9 cellular contexts compared by ENCODE assay signal in the genomic region with DNA sequence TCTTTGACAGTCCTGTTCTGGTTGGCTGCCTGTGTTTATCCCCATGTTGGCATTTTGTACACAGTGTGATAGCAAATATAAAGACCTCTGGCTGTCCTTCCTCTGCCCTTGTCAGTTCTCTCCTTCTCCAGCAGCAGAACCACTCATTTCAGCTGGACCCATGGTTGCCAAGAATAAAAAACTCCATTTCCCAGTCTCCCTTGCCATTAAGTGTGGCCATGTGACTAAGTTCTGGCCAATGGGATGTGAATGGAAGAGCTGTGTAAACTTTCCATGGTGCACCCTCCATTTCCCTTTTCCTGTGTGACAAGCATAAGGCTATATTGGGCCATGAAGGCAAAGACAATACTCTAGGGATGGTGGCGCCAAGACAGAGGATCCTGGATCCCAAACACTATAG.
DNase-seq lines count a peak whose midpoint lies in the region; ATAC-seq and TF ChIP-seq lines count a peak whose summit lies in the region.
"Had no signal": no experiment of that assay in that cellular context is flagged by ENCODE, and none has a peak within 500 bp of the region (broad histone marks: within the 10 kb centered on the region; RNA-seq: fewer than 3 reads in every experiment).

No MANE protein-coding gene starts in this region.

- peaks cover 19% of the 10 kb centered on the region for H3K4me1 ChIP-seq in HEK293 (ENCODE audit: control insufficient read depth, insufficient read depth, low read length)
- H3K4me1 ChIP-seq in RWPE2 (ENCODE audit: insufficient read depth, poor library complexity, severe bottlenecking) = peaks cover 44% of the 10 kb centered on the region
- H3K4me1 ChIP-seq in heart left ventricle = peaks cover 19 to 87% (median 73%) of the 10 kb centered on the region in 12 donors
- H3K4me1 ChIP-seq in sigmoid colon = peaks cover 0 to 58% (median 33%) of the 10 kb centered on the region in 4 donors
- no peaks in the 10 kb centered on the region for H3K4me1 ChIP-seq in effector memory CD4-positive, alpha-beta T cell (ENCODE audit: control insufficient read depth, insufficient read depth, low read length, poor library complexity, severe bottlenecking)

- no peak overlapping the region for H3K4me3 ChIP-seq in HEK293 (ENCODE audit: low read depth, low read length)
- no peak overlapping the region for H3K4me3 ChIP-seq in RWPE2 (ENCODE audit: severe bottlenecking)
- H3K4me3 ChIP-seq in heart left ventricle = no peak overlapping the region
- no peak overlapping the region for H3K4me3 ChIP-seq in sigmoid colon
- H3K4me3 ChIP-seq in effector memory CD4-positive, alpha-beta T cell (ENCODE audit: insufficient read depth, low read depth, low read length, poor library complexity, severe bottlenecking) = no peak overlapping the region

- TF ChIP-seq POLR2A in heart left ventricle (IDR thresholded peaks at IDR 0.05) (no peak), sigmoid colon (IDR thresholded peaks at IDR 0.05) (no peak)

- H3K9me3 ChIP-seq in HEK293 (ENCODE audit: control insufficient read depth, insufficient read depth, low read depth, low read length) (no peaks in the 10 kb centered on the region), RWPE2 (ENCODE audit: severe bottlenecking) (no peaks in the 10 kb centered on the region), heart left ventricle (peaks cover 0 to under 1% (median 0%) of the 10 kb centered on the region in 12 donors), sigmoid colon (no peaks in the 10 kb centered on the region)
- no peaks in the 10 kb centered on the region for H3K9me3 ChIP-seq in effector memory CD4-positive, alpha-beta T cell (ENCODE audit: control insufficient read depth, low read length)

- H3K27me3 ChIP-seq in RWPE2 (ENCODE audit: insufficient read depth, poor library complexity, severe bottlenecking) = no peaks in the 10 kb centered on the region
- H3K27me3 ChIP-seq in heart left ventricle = no peaks in the 10 kb centered on the region
- no peaks in the 10 kb centered on the region for H3K27me3 ChIP-seq in sigmoid colon
- H3K27me3 ChIP-seq in effector memory CD4-positive, alpha-beta T cell (replicated peaks; ENCODE audit: control insufficient read depth, insufficient read depth, low read length, poor library complexity, severe bottlenecking) = no peaks in the 10 kb centered on the region

- intact Hi-C loops in heart left ventricle (cut with DNase I) = loop anchor here in 5 of 10 donors (5.0 to 10.0 kb wide), 4 partner anchors 44 to 131 kb away; no protein-coding TSS in a partner anchor
- intact Hi-C loops in sigmoid colon (cut with DNase I) = no loop called here

- POLR2A ChIA-PET in HEK293 (lab: Yijun Ruan, JAX) = no interaction called here

- ATAC-seq in RWPE2 (ENCODE audit: low read depth) (no peak), heart left ventricle (peak; percentile 72 to 83 (median 80)), GM21786 (IDR thresholded peaks at IDR 0.05; ENCODE audit: unreplicated experiment) (no peak), HG03378 (IDR thresholded peaks at IDR 0.05; ENCODE audit: unreplicated experiment) (no peak)

- CTCF ChIA-PET in HEK293 (lab: Yijun Ruan, JAX) = no interaction called here

- TF ChIP-seq CTCF in HEK293 (tag by site-specific recombination; IDR thresholded peaks at IDR 0.05) (no peak), RWPE2 (IDR thresholded peaks at IDR 0.05; ENCODE audit: poor library complexity, severe bottlenecking) (no peak), heart left ventricle (IDR thresholded peaks at IDR 0.05) (no peak), sigmoid colon (IDR thresholded peaks at IDR 0.05) (no peak)

- 52 to 75% (median 67%) methylated on average over 1 of the region's 1 CpG for WGBS in heart left ventricle, 4 donors
- WGBS in sigmoid colon, 2 donors = 92 to 96% methylated on average over 1 of the region's 1 CpG

- DNase-seq in RWPE2 (ENCODE audit: low spot score) = no peak
- peak in 2 of 5 donors; percentile 53 to 60 for DNase-seq in heart left ventricle
- DNase-seq in sigmoid colon = no peak
- no peak for DNase-seq in KG1 (lab: John Stamatoyannopoulos, UW)
- no peak for DNase-seq in effector memory CD4-positive, alpha-beta T cell
- DNase-seq: DMS79 treated with DMSO at 0.1 percent for 48 hours had no signal

- no peak for TF ChIP-seq EP300 in sigmoid colon (IDR thresholded peaks at IDR 0.05)

- H3K27ac ChIP-seq in HEK293 (ENCODE audit: extremely low read depth, low read depth, low read length) (no peak overlapping the region), RWPE2 (ENCODE audit: poor library complexity, severe bottlenecking) (peak overlapping the region; percentile 92), heart left ventricle (peak overlapping the region; percentile 42 to 93 (median 78)), sigmoid colon (peak overlapping the region in 3 of 4 donors; percentile 56 to 61 (median 59))
- H3K27ac ChIP-seq in effector memory CD4-positive, alpha-beta T cell (ENCODE audit: insufficient read depth, low read length, poor library complexity, severe bottlenecking) = no peak overlapping the region

- no peaks in the 10 kb centered on the region for H3K36me3 ChIP-seq in HEK293 (ENCODE audit: control insufficient read depth in 2 of 2, insufficient read depth in 1 of 2, low read length in 2 of 2)
- H3K36me3 ChIP-seq in RWPE2 (ENCODE audit: low read depth) = no peaks in the 10 kb centered on the region
- no peaks in the 10 kb centered on the region for H3K36me3 ChIP-seq in heart left ventricle
- H3K36me3 ChIP-seq in sigmoid colon = no peaks in the 10 kb centered on the region
- H3K36me3 ChIP-seq in effector memory CD4-positive, alpha-beta T cell (ENCODE audit: control insufficient read depth, insufficient read depth, low read length) = no peaks in the 10 kb centered on the region

TF ChIP-seq in HEK293, 187 proteins besides CTCF, POLR2A, EP300 and RAD21:
- TF ChIP-seq, protein P1, sequence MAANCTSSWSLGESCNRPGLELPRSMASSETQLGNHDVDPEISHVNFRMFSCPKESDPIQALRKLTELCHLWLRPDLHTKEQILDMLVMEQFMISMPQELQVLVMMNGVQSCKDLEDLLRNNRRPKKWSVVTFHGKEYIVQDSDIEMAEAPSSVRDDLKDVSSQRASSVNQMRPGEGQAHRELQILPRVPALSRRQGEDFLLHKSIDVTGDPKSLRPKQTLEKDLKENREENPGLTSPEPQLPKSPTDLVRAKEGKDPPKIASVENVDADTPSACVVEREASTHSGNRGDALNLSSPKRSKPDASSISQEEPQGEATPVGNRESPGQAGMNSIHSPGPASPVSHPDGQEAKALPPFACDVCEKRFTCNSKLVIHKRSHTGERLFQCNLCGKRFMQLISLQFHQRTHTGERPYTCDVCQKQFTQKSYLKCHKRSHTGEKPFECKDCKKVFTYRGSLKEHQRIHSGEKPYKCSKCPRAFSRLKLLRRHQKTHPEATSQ (tag by site-specific recombination; IDR thresholded peaks at IDR 0.05) = no peak
- TF ChIP-seq YY2 (tag by site-specific recombination; IDR thresholded peaks at IDR 0.05) (0 out of 2 replicates have a peak, but pooled peaks have one; percentile 53), YY1 (tag by site-specific recombination; IDR thresholded peaks at IDR 0.05) (0 out of 2 replicates have a peak, but pooled peaks have one; percentile 41)

Comparison
In these comparisons a context has a peak if more than half of its experiments do, and no peak if none do; other contexts are left out.
1. H3K27ac ChIP-seq: peak in RWPE2 (single experiment), heart left ventricle (12 of 12) and sigmoid colon (3 of 4); none in HEK293 (single experiment) and effector memory CD4-positive, alpha-beta T cell (single experiment).
2. ATAC-seq: peak in heart left ventricle (4 of 4); none in RWPE2 (single experiment), GM21786 (single experiment) and HG03378 (single experiment).